In the genomic region with DNA sequence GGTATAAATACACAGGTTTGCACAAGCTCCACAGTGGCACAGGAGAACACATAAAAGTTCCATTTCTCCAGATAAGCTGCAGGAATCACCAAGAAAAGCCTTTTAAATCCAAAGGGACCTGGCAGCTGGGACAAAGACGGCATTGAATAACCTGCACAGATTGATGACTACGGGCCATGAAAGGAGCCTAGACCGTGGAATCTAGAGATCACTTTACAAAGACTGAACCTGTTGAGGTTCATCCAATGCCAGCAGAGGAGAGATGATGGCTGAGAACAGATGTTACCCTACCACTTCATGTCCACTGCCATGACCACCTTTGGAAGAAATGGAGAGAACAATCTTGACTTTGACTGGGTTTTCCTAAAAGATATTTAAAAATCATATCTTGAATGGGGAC, we compare ENCODE assay signal across 24 cellular contexts.
DNase-seq lines count a peak whose midpoint lies in the region; ATAC-seq, FAIRE-seq and TF ChIP-seq lines count a peak whose summit lies in the region.
"Had no signal": no experiment of that assay in that cellular context is flagged by ENCODE, and none has a peak within 500 bp of the region (broad histone marks: within the 10 kb centered on the region; RNA-seq: fewer than 3 reads in every experiment).

No MANE protein-coding gene starts in this region.

- peak overlapping the region; percentile 77 for H3K4me3 Mint-ChIP-seq in activated naive CD8-positive, alpha-beta T cell
- no peak overlapping the region for H3K4me3 Mint-ChIP-seq in activated naive CD8-positive, alpha-beta T cell treated with anti-CD3 and anti-CD28 coated beads for 36 hours
- peak overlapping the region in 6 of 8 donors; percentile 7 to 75 (median 52) for H3K4me3 Mint-ChIP-seq in CD4-positive, alpha-beta memory T cell
- peak overlapping the region; percentile 4 for H3K4me3 Mint-ChIP-seq in activated T-helper 1 cell treated with anti-CD3 and anti-CD28 coated beads, Interleukin-12 subunit alpha, Interleukin-12 subunit beta, Interleukin-2, Interleukin-4 antibody, amounts not matched to agents 30 ng/mL and 10 ng/mL and 1 ng/mL, durations not matched to agents 14 hours and 24 hours and 36 hours
- H3K4me3 Mint-ChIP-seq in progenitor cell of endocrine pancreas (ENCODE audit: low read depth): no peak overlapping the region

- no peak for DNase-seq in activated naive CD8-positive, alpha-beta T cell treated with anti-CD3 and anti-CD28 coated beads for 36 hours
- no peak for DNase-seq in CD4-positive, alpha-beta memory T cell
- DNase-seq in activated T-helper 1 cell treated with anti-CD3 and anti-CD28 coated beads, Interleukin-12 subunit alpha, Interleukin-12 subunit beta, Interleukin-2, Interleukin-4 antibody, amounts not matched to agents 30 ng/mL and 10 ng/mL and 1 ng/mL, durations not matched to agents 14 hours and 24 hours and 36 hours (ENCODE audit: low spot score): no peak
- no peak for DNase-seq in progenitor cell of endocrine pancreas (ENCODE audit: low spot score, unreplicated experiment)
- no peak for DNase-seq in small intestine
- DNase-seq: Calu3, DMS79 treated with DMSO at 0.1 percent for 48 hours, GF-D8, NCI-H1048, NCI-H1417, NCI-H1694, NCI-H2029 treated with DMSO at 0.1 percent for 48 hours, NCI-H2227 treated with DMSO at 0.1 percent for 48 hours, NCI-H526 treated with DMSO at 0.1 percent for 48 hours, Right ventricle myocardium superior, RPMI8226 had no signal

- no peak for ATAC-seq in gastroesophageal sphincter
- ATAC-seq: HCT116 had no signal

- H3K9me3 ChIP-seq in CD4-positive, alpha-beta memory T cell (ENCODE audit: control insufficient read depth in 1 of 2, low read length in 2 of 2): no peaks in the 10 kb centered on the region
- H3K9me3 ChIP-seq in gastroesophageal sphincter (no peaks in the 10 kb centered on the region), small intestine (ENCODE audit: control insufficient read depth, low read depth) (no peaks in the 10 kb centered on the region)

- no peak for TF ChIP-seq EP300 in gastroesophageal sphincter (IDR thresholded peaks at IDR 0.05)

- no peak overlapping the region for H3K27ac ChIP-seq in CD4-positive, alpha-beta memory T cell (ENCODE audit: low read depth, low read length)
- H3K27ac ChIP-seq in gastroesophageal sphincter (no peak overlapping the region), small intestine (ENCODE audit: low read depth in 1 of 2, low read length in 1 of 2) (no peak overlapping the region)
- H3K27ac ChIP-seq: BLaER1 treated with 17β-estradiol and CSF1 and Interleukin-3, amounts not matched to agents 10 nM and 100 nM; HL-60; KMS-11 had no signal

- H3K9me3 Mint-ChIP-seq in activated naive CD8-positive, alpha-beta T cell (ENCODE audit: low read depth): no peaks in the 10 kb centered on the region
- no peaks in the 10 kb centered on the region for H3K9me3 Mint-ChIP-seq in activated naive CD8-positive, alpha-beta T cell treated with anti-CD3 and anti-CD28 coated beads for 36 hours
- peaks cover 0 to 1% (median 0%) of the 10 kb centered on the region in 8 donors for H3K9me3 Mint-ChIP-seq in CD4-positive, alpha-beta memory T cell
- peaks cover 4% of the 10 kb centered on the region for H3K9me3 Mint-ChIP-seq in activated T-helper 1 cell treated with anti-CD3 and anti-CD28 coated beads, Interleukin-12 subunit alpha, Interleukin-12 subunit beta, Interleukin-2, Interleukin-4 antibody, amounts not matched to agents 30 ng/mL and 10 ng/mL and 1 ng/mL, durations not matched to agents 14 hours and 24 hours and 36 hours
- peaks cover 6% of the 10 kb centered on the region for H3K9me3 Mint-ChIP-seq in progenitor cell of endocrine pancreas (ENCODE audit: low read depth)
- H3K9me3 Mint-ChIP-seq: IgD-negative memory B cell had no signal

- H3K27ac Mint-ChIP-seq in activated naive CD8-positive, alpha-beta T cell: no peak overlapping the region
- no peak overlapping the region for H3K27ac Mint-ChIP-seq in activated naive CD8-positive, alpha-beta T cell treated with anti-CD3 and anti-CD28 coated beads for 36 hours
- H3K27ac Mint-ChIP-seq in CD4-positive, alpha-beta memory T cell: no peak overlapping the region
- no peak overlapping the region for H3K27ac Mint-ChIP-seq in activated T-helper 1 cell treated with anti-CD3 and anti-CD28 coated beads, Interleukin-12 subunit alpha, Interleukin-12 subunit beta, Interleukin-2, Interleukin-4 antibody, amounts not matched to agents 30 ng/mL and 10 ng/mL and 1 ng/mL, durations not matched to agents 14 hours and 24 hours and 36 hours
- H3K27ac Mint-ChIP-seq in progenitor cell of endocrine pancreas: peak overlapping the region; percentile 65

- H3K36me3 Mint-ChIP-seq in activated naive CD8-positive, alpha-beta T cell: no peaks in the 10 kb centered on the region
- peaks cover 2% of the 10 kb centered on the region for H3K36me3 Mint-ChIP-seq in activated naive CD8-positive, alpha-beta T cell treated with anti-CD3 and anti-CD28 coated beads for 36 hours
- no peaks in the 10 kb centered on the region for H3K36me3 Mint-ChIP-seq in CD4-positive, alpha-beta memory T cell
- no peaks in the 10 kb centered on the region for H3K36me3 Mint-ChIP-seq in activated T-helper 1 cell treated with anti-CD3 and anti-CD28 coated beads, Interleukin-12 subunit alpha, Interleukin-12 subunit beta, Interleukin-2, Interleukin-4 antibody, amounts not matched to agents 30 ng/mL and 10 ng/mL and 1 ng/mL, durations not matched to agents 14 hours and 24 hours and 36 hours (ENCODE audit: low read depth)
- H3K36me3 Mint-ChIP-seq in progenitor cell of endocrine pancreas (ENCODE audit: insufficient read depth): no peaks in the 10 kb centered on the region
- H3K36me3 Mint-ChIP-seq: IgD-negative memory B cell had no signal

- POLR2A ChIA-PET in CD4-positive, alpha-beta memory T cell (lab: Charles Lee; ENCODE audit: partially characterized antibody): no interaction called here

- TF ChIP-seq CTCF in progenitor cell of endocrine pancreas (IDR thresholded peaks at IDR 0.05; ENCODE audit: unreplicated experiment) (no peak), gastroesophageal sphincter (IDR thresholded peaks at IDR 0.05) (no peak)

- intact Hi-C loops in CD4-positive, alpha-beta memory T cell (cut with micrococcal nuclease): no loop called here
- intact Hi-C loops in activated T-helper 1 cell treated with anti-CD3 and anti-CD28 coated beads, Interleukin-12 subunit alpha, Interleukin-12 subunit beta, Interleukin-2, Interleukin-4 antibody, amounts not matched to agents 30 ng/mL and 10 ng/mL and 1 ng/mL, durations not matched to agents 14 hours and 24 hours and 36 hours (cut with micrococcal nuclease): no loop called here

- H3K4me3 ChIP-seq in CD4-positive, alpha-beta memory T cell (ENCODE audit: low read length in 2 of 2): no peak overlapping the region
- no peak overlapping the region for H3K4me3 ChIP-seq in gastroesophageal sphincter
- H3K4me3 ChIP-seq in small intestine (ENCODE audit: low read depth in 1 of 2, low read length in 2 of 2): no peak overlapping the region
- H3K4me3 ChIP-seq: BLaER1 treated with 17β-estradiol and CSF1 and Interleukin-3, amounts not matched to agents 10 nM and 100 nM had no signal

- 92% methylated on average over 2 of the region's 3 CpGs; no CpG with 5 or more reads in 1 of the 2 donors for WGBS in gastroesophageal sphincter (ENCODE audit: low coverage in 1 of 2), 2 donors
- WGBS in small intestine, 3 donors: 93 to 96% (median 96%) methylated on average over 3 of the region's 3 CpGs

- no peaks in the 10 kb centered on the region for H3K27me3 ChIP-seq in CD4-positive, alpha-beta memory T cell (ENCODE audit: insufficient read depth, low read length)
- H3K27me3 ChIP-seq in gastroesophageal sphincter: peaks cover 22% of the 10 kb centered on the region
- no peaks in the 10 kb centered on the region for H3K27me3 ChIP-seq in small intestine (ENCODE audit: control insufficient read depth in 2 of 2, insufficient read depth in 2 of 2, low read length in 2 of 2)
- H3K27me3 ChIP-seq: BLaER1 treated with 17β-estradiol and CSF1 and Interleukin-3, amounts not matched to agents 10 nM and 100 nM had no signal

- FAIRE-seq in small intestine (lab: Jason Lieb, UNC): no peak
- FAIRE-seq: GM12891 had no signal

- H3K4me1 ChIP-seq in CD4-positive, alpha-beta memory T cell (ENCODE audit: insufficient read depth, low read length): no peaks in the 10 kb centered on the region
- H3K4me1 ChIP-seq in gastroesophageal sphincter: peaks cover 0 to 9% (median 0%) of the 10 kb centered on the region in 3 donors
- H3K4me1 ChIP-seq in small intestine (ENCODE audit: control insufficient read depth in 2 of 2, insufficient read depth in 1 of 2, low read depth in 1 of 2, low read length in 1 of 2): no peaks in the 10 kb centered on the region
- H3K4me1 ChIP-seq: BLaER1 treated with 17β-estradiol and CSF1 and Interleukin-3, amounts not matched to agents 10 nM and 100 nM had no signal

- H3K36me3 ChIP-seq in CD4-positive, alpha-beta memory T cell (ENCODE audit: insufficient read depth, low read length): no peaks in the 10 kb centered on the region
- H3K36me3 ChIP-seq in gastroesophageal sphincter (no peaks in the 10 kb centered on the region), small intestine (ENCODE audit: control insufficient read depth in 2 of 2, insufficient read depth in 2 of 2, low read length in 2 of 2) (no peaks in the 10 kb centered on the region)
- H3K36me3 ChIP-seq: BLaER1 treated with 17β-estradiol and CSF1 and Interleukin-3, amounts not matched to agents 10 nM and 100 nM had no signal

- no peaks in the 10 kb centered on the region for H3K27me3 Mint-ChIP-seq in activated naive CD8-positive, alpha-beta T cell
- H3K27me3 Mint-ChIP-seq in activated naive CD8-positive, alpha-beta T cell treated with anti-CD3 and anti-CD28 coated beads for 36 hours: peaks cover 7% of the 10 kb centered on the region
- H3K27me3 Mint-ChIP-seq in CD4-positive, alpha-beta memory T cell: peaks cover under 1 to 15% of the 10 kb centered on the region in 2 donors
- peaks cover 8% of the 10 kb centered on the region for H3K27me3 Mint-ChIP-seq in activated T-helper 1 cell treated with anti-CD3 and anti-CD28 coated beads, Interleukin-12 subunit alpha, Interleukin-12 subunit beta, Interleukin-2, Interleukin-4 antibody, amounts not matched to agents 30 ng/mL and 10 ng/mL and 1 ng/mL, durations not matched to agents 14 hours and 24 hours and 36 hours (ENCODE audit: insufficient read depth)
- H3K27me3 Mint-ChIP-seq in progenitor cell of endocrine pancreas: no peaks in the 10 kb centered on the region
- H3K27me3 Mint-ChIP-seq: IgD-negative memory B cell had no signal

- CTCF ChIA-PET in CD4-positive, alpha-beta memory T cell (lab: Charles Lee; ENCODE audit: partially characterized antibody): interaction anchor here (2.1 kb wide), 1 partner anchor 10 kb away, joined by 7 read pairs; no protein-coding TSS in a partner anchor

- H3K4me1 Mint-ChIP-seq in activated naive CD8-positive, alpha-beta T cell (ENCODE audit: low read depth): peaks cover 1% of the 10 kb centered on the region
- no peaks in the 10 kb centered on the region for H3K4me1 Mint-ChIP-seq in activated naive CD8-positive, alpha-beta T cell treated with anti-CD3 and anti-CD28 coated beads for 36 hours
- no peaks in the 10 kb centered on the region for H3K4me1 Mint-ChIP-seq in CD4-positive, alpha-beta memory T cell
- H3K4me1 Mint-ChIP-seq in activated T-helper 1 cell treated with anti-CD3 and anti-CD28 coated beads, Interleukin-12 subunit alpha, Interleukin-12 subunit beta, Interleukin-2, Interleukin-4 antibody, amounts not matched to agents 30 ng/mL and 10 ng/mL and 1 ng/mL, durations not matched to agents 14 hours and 24 hours and 36 hours (ENCODE audit: low read depth): no peaks in the 10 kb centered on the region
- no peaks in the 10 kb centered on the region for H3K4me1 Mint-ChIP-seq in progenitor cell of endocrine pancreas (ENCODE audit: low read depth)
- H3K4me1 Mint-ChIP-seq: IgD-negative memory B cell had no signal

- TF ChIP-seq POLR2A in gastroesophageal sphincter (IDR thresholded peaks at IDR 0.05): no peak

Comparison
In these comparisons a context has a peak if more than half of its experiments do, and no peak if none do; other contexts are left out.
1. H3K4me3 Mint-ChIP-seq: peak in activated naive CD8-positive, alpha-beta T cell (single experiment), CD4-positive, alpha-beta memory T cell (6 of 8) and activated T-helper 1 cell treated with anti-CD3 and anti-CD28 coated beads, Interleukin-12 subunit alpha, Interleukin-12 subunit beta, Interleukin-2, Interleukin-4 antibody, amounts not matched to agents 30 ng/mL and 10 ng/mL and 1 ng/mL, durations not matched to agents 14 hours and 24 hours and 36 hours (single experiment); none in activated naive CD8-positive, alpha-beta T cell treated with anti-CD3 and anti-CD28 coated beads for 36 hours (single experiment) and progenitor cell of endocrine pancreas (single experiment).